Comparison of ENCODE assay signal across 18 cellular contexts in the genomic region with DNA sequence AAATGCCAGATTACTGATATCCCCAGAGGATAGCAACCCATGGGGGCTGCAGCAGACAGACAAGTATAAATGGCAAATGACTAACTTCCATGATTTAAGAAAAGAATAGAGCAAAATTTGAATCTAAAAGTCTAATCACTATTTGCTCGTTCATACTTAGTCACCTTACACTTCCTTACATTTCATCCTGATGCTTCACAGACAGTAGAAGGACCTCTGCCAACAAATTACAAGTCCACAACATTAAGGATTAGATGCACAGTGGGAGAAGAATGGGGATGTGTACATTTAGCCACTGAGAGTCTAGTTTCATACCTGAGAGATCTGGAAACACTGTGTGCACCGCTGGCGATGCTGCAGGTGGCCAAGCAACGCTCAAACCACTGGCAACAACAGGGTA.
DNase-seq lines count a peak whose midpoint lies in the region; ATAC-seq and TF ChIP-seq lines count a peak whose summit lies in the region.
"Had no signal": no experiment of that assay in that cellular context is flagged by ENCODE, and none has a peak within 500 bp of the region (broad histone marks: within the 10 kb centered on the region; RNA-seq: fewer than 3 reads in every experiment).

No MANE protein-coding gene starts in this region.

- peaks cover 3% of the 10 kb centered on the region for H3K36me3 ChIP-seq in skeletal muscle satellite cell (ENCODE audit: insufficient read depth, low read length)
- H3K36me3 ChIP-seq in transverse colon = no peaks in the 10 kb centered on the region
- H3K36me3 ChIP-seq: brain microvascular endothelial cell, heart left ventricle, neutrophil had no signal

- H3K9me3 Mint-ChIP-seq in activated CD4-positive, alpha-beta memory T cell treated with anti-CD3 and anti-CD28 coated beads for 36 hours = no peaks in the 10 kb centered on the region
- H3K9me3 Mint-ChIP-seq in activated CD4-positive, alpha-beta memory T cell treated with anti-CD3 and anti-CD28 coated beads, Interleukin-2, amount 10 ng/mL, durations not matched to agents 7 days and 5 days = no peaks in the 10 kb centered on the region
- H3K9me3 Mint-ChIP-seq in nephron progenitor cell = no peaks in the 10 kb centered on the region

- POLR2A ChIA-PET in activated CD4-positive, alpha-beta memory T cell treated with anti-CD3 and anti-CD28 coated beads for 36 hours (lab: Charles Lee) = no interaction called here
- POLR2A ChIA-PET in activated CD4-positive, alpha-beta memory T cell treated with anti-CD3 and anti-CD28 coated beads, Interleukin-2, amount 10 ng/mL, durations not matched to agents 7 days and 5 days (lab: Charles Lee) = interaction anchor here (0.8 to 1.6 kb wide), 5 partner anchors 30 to 71 kb away, joined by 3 to 4 read pairs (median 3); no protein-coding TSS in a partner anchor

- H3K9ac ChIP-seq in skeletal muscle satellite cell (ENCODE audit: low read depth, low read length) = peak overlapping the region; percentile 62

- no peak for DNase-seq in activated CD4-positive, alpha-beta memory T cell treated with anti-CD3 and anti-CD28 coated beads for 36 hours
- no peak for DNase-seq in activated CD4-positive, alpha-beta memory T cell treated with anti-CD3 and anti-CD28 coated beads, Interleukin-2, amount 10 ng/mL, durations not matched to agents 7 days and 5 days
- DNase-seq in M059J (ENCODE audit: low read depth) = peak; percentile 24
- no peak for DNase-seq in dorsolateral prefrontal cortex
- no peak for DNase-seq in transverse colon
- no peak for DNase-seq in nephron progenitor cell
- DNase-seq: activated CD4-positive, alpha-beta T cell treated with anti-CD3 and anti-CD28 coated beads for 4 hours; BE2C; brain microvascular endothelial cell; heart left ventricle; MM.1S; mucosa of descending colon; NCI-H774; Right ventricle myocardium superior had no signal

- no peak for ATAC-seq in GM18907 (IDR thresholded peaks at IDR 0.05; ENCODE audit: unreplicated experiment)
- ATAC-seq: mucosa of descending colon had no signal

- peaks cover 53% of the 10 kb centered on the region for H3K4me1 ChIP-seq in skeletal muscle satellite cell (ENCODE audit: control insufficient read depth, insufficient read depth, low read length)
- H3K4me1 ChIP-seq in transverse colon = peaks cover 8 to 36% (median 10%) of the 10 kb centered on the region in 4 donors

- H3K4me3 ChIP-seq in dorsolateral prefrontal cortex = peak overlapping the region in 20 of 59 donors; percentile 1 to 46 (median 30)
- H3K4me3 ChIP-seq in skeletal muscle satellite cell (ENCODE audit: low read length) = no peak overlapping the region
- H3K4me3 ChIP-seq in transverse colon = no peak overlapping the region
- H3K4me3 ChIP-seq: heart left ventricle, mucosa of descending colon had no signal

- peak overlapping the region; percentile 46 for H3K27ac Mint-ChIP-seq in activated CD4-positive, alpha-beta memory T cell treated with anti-CD3 and anti-CD28 coated beads for 36 hours
- H3K27ac Mint-ChIP-seq in activated CD4-positive, alpha-beta memory T cell treated with anti-CD3 and anti-CD28 coated beads, Interleukin-2, amount 10 ng/mL, durations not matched to agents 7 days and 5 days = no peak overlapping the region
- H3K27ac Mint-ChIP-seq in nephron progenitor cell = no peak overlapping the region

- TF ChIP-seq EP300 in transverse colon (IDR thresholded peaks at IDR 0.05; ENCODE audit: low read depth) = no peak

- peaks cover 90% of the 10 kb centered on the region for H3K4me1 Mint-ChIP-seq in activated CD4-positive, alpha-beta memory T cell treated with anti-CD3 and anti-CD28 coated beads for 36 hours (ENCODE audit: low read depth)
- H3K4me1 Mint-ChIP-seq in activated CD4-positive, alpha-beta memory T cell treated with anti-CD3 and anti-CD28 coated beads, Interleukin-2, amount 10 ng/mL, durations not matched to agents 7 days and 5 days = peaks cover 71% of the 10 kb centered on the region
- H3K4me1 Mint-ChIP-seq in nephron progenitor cell = peaks cover 29% of the 10 kb centered on the region

- H3K36me3 Mint-ChIP-seq in activated CD4-positive, alpha-beta memory T cell treated with anti-CD3 and anti-CD28 coated beads for 36 hours = peaks cover 31% of the 10 kb centered on the region
- H3K36me3 Mint-ChIP-seq in activated CD4-positive, alpha-beta memory T cell treated with anti-CD3 and anti-CD28 coated beads, Interleukin-2, amount 10 ng/mL, durations not matched to agents 7 days and 5 days (ENCODE audit: low read depth) = peaks cover 16% of the 10 kb centered on the region
- H3K36me3 Mint-ChIP-seq in nephron progenitor cell (ENCODE audit: low read depth) = peaks cover 10% of the 10 kb centered on the region

- no peaks in the 10 kb centered on the region for H3K27me3 Mint-ChIP-seq in activated CD4-positive, alpha-beta memory T cell treated with anti-CD3 and anti-CD28 coated beads for 36 hours
- H3K27me3 Mint-ChIP-seq in activated CD4-positive, alpha-beta memory T cell treated with anti-CD3 and anti-CD28 coated beads, Interleukin-2, amount 10 ng/mL, durations not matched to agents 7 days and 5 days = no peaks in the 10 kb centered on the region
- H3K27me3 Mint-ChIP-seq in nephron progenitor cell (ENCODE audit: low read depth, poor library complexity) = no peaks in the 10 kb centered on the region

- intact Hi-C loops in activated CD4-positive, alpha-beta memory T cell treated with anti-CD3 and anti-CD28 coated beads for 36 hours (cut with micrococcal nuclease) = loop anchor here (10.0 kb wide), 1 partner anchor 316 kb away; a partner anchor contains a TSS
- intact Hi-C loops in dorsolateral prefrontal cortex (cut with DNase I) (loop anchor here in 1 of 2 donors (10.0 kb wide), 1 partner anchor 56 kb away; no protein-coding TSS in a partner anchor), transverse colon (cut with DNase I; ENCODE audit: low total_unique reads) (no loop called here)

- CTCF ChIA-PET in activated CD4-positive, alpha-beta memory T cell treated with anti-CD3 and anti-CD28 coated beads for 36 hours (lab: Charles Lee) = interaction anchor here (0.7 to 0.9 kb wide), 4 partner anchors 39 to 68 kb away, joined by 3 to 4 read pairs (median 3); no protein-coding TSS in a partner anchor
- CTCF ChIA-PET in activated CD4-positive, alpha-beta memory T cell treated with anti-CD3 and anti-CD28 coated beads, Interleukin-2, amount 10 ng/mL, durations not matched to agents 7 days and 5 days (lab: Charles Lee) = interaction anchor here (1.6 kb wide), 2 partner anchors 11 to 241 kb away, joined by 3 to 4 read pairs; no protein-coding TSS in a partner anchor

- 83 to 87% methylated on average over 1 to 4 of the region's 4 CpGs for WGBS in transverse colon (ENCODE audit: low coverage in 1 of 2), 2 donors

- no peak overlapping the region for H3K4me3 Mint-ChIP-seq in activated CD4-positive, alpha-beta memory T cell treated with anti-CD3 and anti-CD28 coated beads for 36 hours
- H3K4me3 Mint-ChIP-seq in activated CD4-positive, alpha-beta memory T cell treated with anti-CD3 and anti-CD28 coated beads, Interleukin-2, amount 10 ng/mL, durations not matched to agents 7 days and 5 days = no peak overlapping the region
- H3K4me3 Mint-ChIP-seq in nephron progenitor cell = no peak overlapping the region

- in situ Hi-C loops in transverse colon (cut with MboI; ENCODE audit: low pct_ligation_motif_present in 1 of 4, low pct_unique_long_range_greater_than_20kb in 1 of 4, low sequenced_read_pairs in 3 of 4) = no loop called here

- no peak for TF ChIP-seq POLR2A in transverse colon (IDR thresholded peaks at IDR 0.05)

- H3K9me3 ChIP-seq in skeletal muscle satellite cell (replicated peaks; ENCODE audit: low read length) (no peaks in the 10 kb centered on the region), transverse colon (no peaks in the 10 kb centered on the region)
- H3K9me3 ChIP-seq: BE2C, heart left ventricle, mucosa of descending colon, neutrophil had no signal

- TF ChIP-seq CTCF in dorsolateral prefrontal cortex (IDR thresholded peaks at IDR 0.05 in 54 of 56, conservative IDR thresholded peaks at IDR 0.05 in 2 of 56; ENCODE audit: low read depth in 1 of 56, partially characterized antibody in 56 of 56) (no peak), transverse colon (IDR thresholded peaks at IDR 0.05) (no peak), nephron progenitor cell (IDR thresholded peaks at IDR 0.05) (no peak)

- peak overlapping the region in 31 of 59 donors; percentile 3 to 89 (median 54) for H3K27ac ChIP-seq in dorsolateral prefrontal cortex
- no peak overlapping the region for H3K27ac ChIP-seq in transverse colon
- H3K27ac ChIP-seq: brain microvascular endothelial cell, coronary artery, neutrophil had no signal

- H3K4me2 ChIP-seq in skeletal muscle satellite cell (ENCODE audit: low read length) = peak overlapping the region; percentile 78

- H3K27me3 ChIP-seq in dorsolateral prefrontal cortex (no peaks in the 10 kb centered on the region), skeletal muscle satellite cell (ENCODE audit: control insufficient read depth, insufficient read depth, low read length) (no peaks in the 10 kb centered on the region), transverse colon (no peaks in the 10 kb centered on the region)
- H3K27me3 ChIP-seq: BE2C, brain microvascular endothelial cell, heart left ventricle, neutrophil had no signal

Comparison
In these comparisons a context has a peak if more than half of its experiments do, and no peak if none do; other contexts are left out.
1. H3K27ac ChIP-seq: peak in dorsolateral prefrontal cortex (31 of 59); none in transverse colon (0 of 4).